11 cellular contexts compared by ENCODE assay signal in genomic region chr12:106976013-106976658, GRCh38. TPM values are rescaled to one million over a fixed set of nuclear protein-coding genes. Genes with fewer than 3 reads are reported as not detected.
DNase-seq lines count a peak whose midpoint lies in the region; ATAC-seq, FAIRE-seq and TF ChIP-seq lines count a peak whose summit lies in the region.
"Had no signal": no experiment of that assay in that cellular context is flagged by ENCODE, and none has a peak within 500 bp of the region (broad histone marks: within the 10 kb centered on the region; RNA-seq: fewer than 3 reads in every experiment).

No MANE protein-coding gene starts in this region.

- H3K27ac Mint-ChIP-seq in activated T-cell treated with anti-CD3 and anti-CD28 coated beads, Interleukin-2, amount 50 U/mL, for 24 hours: peak overlapping the region; percentile 30

- H3K4me3 ChIP-seq in bronchial epithelial cell (ENCODE audit: low read depth, low read length): no peak overlapping the region
- H3K4me3 ChIP-seq in stomach smooth muscle (ENCODE audit: low read length in 2 of 2): peak overlapping the region in 1 of 2 donors; percentile 3
- H3K4me3 ChIP-seq: SJSA1, thoracic aorta had no signal

- ATAC-seq in GM19023 (IDR thresholded peaks at IDR 0.05; ENCODE audit: unreplicated experiment): no peak

- FAIRE-seq in bronchial epithelial cell (lab: Jason Lieb, UNC): no peak

- peaks cover 29% of the 10 kb centered on the region for H3K4me1 Mint-ChIP-seq in activated T-cell treated with anti-CD3 and anti-CD28 coated beads, Interleukin-2, amount 50 U/mL, for 24 hours (ENCODE audit: low read depth)

- H3K36me3 ChIP-seq in bronchial epithelial cell (ENCODE audit: control insufficient read depth, insufficient read depth, low read length): peaks cover under 1% of the 10 kb centered on the region
- H3K36me3 ChIP-seq in stomach smooth muscle (ENCODE audit: control insufficient read depth in 2 of 2, insufficient read depth in 2 of 2, low read length in 2 of 2): peaks cover 3 to 8% of the 10 kb centered on the region in 2 donors

- no peaks in the 10 kb centered on the region for H3K27me3 Mint-ChIP-seq in activated T-cell treated with anti-CD3 and anti-CD28 coated beads, Interleukin-2, amount 50 U/mL, for 24 hours

- H3K27ac ChIP-seq in stomach smooth muscle (ENCODE audit: low read length): peak overlapping the region; percentile 53
- H3K27ac ChIP-seq: thoracic aorta had no signal

- H3K4me1 ChIP-seq in stomach smooth muscle (ENCODE audit: control insufficient read depth, insufficient read depth, low read length): peaks cover 12% of the 10 kb centered on the region

- no peak for TF ChIP-seq CTCF in bronchial epithelial cell (IDR thresholded peaks at IDR 0.05; ENCODE audit: insufficient read depth, low read length, severe bottlenecking)

- H3K36me3 Mint-ChIP-seq in activated T-cell treated with anti-CD3 and anti-CD28 coated beads, Interleukin-2, amount 50 U/mL, for 24 hours (ENCODE audit: low read depth): peaks cover 68% of the 10 kb centered on the region

- H3K9ac ChIP-seq in stomach smooth muscle (ENCODE audit: low read length in 2 of 2): no peak overlapping the region

- no peak for DNase-seq in activated T-cell treated with anti-CD3 and anti-CD28 coated beads, Interleukin-2, amount 50 U/mL, for 24 hours
- no peak for DNase-seq in activated T-cell treated with anti-CD3 and anti-CD28 coated beads for 4 hours
- peak; percentile 35 for DNase-seq in bronchial epithelial cell (ENCODE audit: low read depth)
- peak; percentile 86 for DNase-seq in iris pigment epithelial cell (ENCODE audit: low read depth)
- DNase-seq in stimulated activated CD4-positive, alpha-beta T cell treated with anti-CD3 and anti-CD28 coated beads, Interleukin-4, amount 100 ng/mL, for 4 hours: no peak
- DNase-seq in stimulated activated CD4-positive, alpha-beta T cell treated with anti-CD3 and anti-CD28 coated beads, Interleukin-12 subunit alpha, Interleukin-12 subunit beta, amount 100 ng/mL, for 4 hours: no peak
- DNase-seq: stimulated activated CD4-positive, alpha-beta T cell treated with anti-CD3 and anti-CD28 coated beads, Interleukin-2, amount 100 ng/mL, for 48 hours had no signal

- H3K4me3 Mint-ChIP-seq in activated T-cell treated with anti-CD3 and anti-CD28 coated beads, Interleukin-2, amount 50 U/mL, for 24 hours: no peak overlapping the region

- H3K9me3 Mint-ChIP-seq in activated T-cell treated with anti-CD3 and anti-CD28 coated beads, Interleukin-2, amount 50 U/mL, for 24 hours: no peaks in the 10 kb centered on the region

- no peaks in the 10 kb centered on the region for H3K9me3 ChIP-seq in stomach smooth muscle (ENCODE audit: control insufficient read depth in 2 of 2, low read length in 2 of 2)
- H3K9me3 ChIP-seq: SJSA1, thoracic aorta had no signal

- no peaks in the 10 kb centered on the region for H3K27me3 ChIP-seq in bronchial epithelial cell (ENCODE audit: control insufficient read depth, insufficient read depth, low read length)
- H3K27me3 ChIP-seq in stomach smooth muscle (ENCODE audit: control insufficient read depth in 1 of 2, insufficient read depth in 2 of 2, low read length in 2 of 2): no peaks in the 10 kb centered on the region
- H3K27me3 ChIP-seq: SJSA1 had no signal

RNA-seq across cellular contexts. Expression of gene MTERF2, which starts 10.8 kb away (rescaled TPM):
- 3.6 and 3.9 TPM in 2 replicates for total RNA-seq in bronchial epithelial cell

RNA-seq across cellular contexts. Expression of gene TMEM263, which starts 20.4 kb away (rescaled TPM):
- total RNA-seq in bronchial epithelial cell: 15.9 and 26.6 TPM in 2 replicates

Comparison
In these comparisons a context has a peak if more than half of its experiments do, and no peak if none do; other contexts are left out.
1. DNase-seq: peak in bronchial epithelial cell (single experiment) and iris pigment epithelial cell (single experiment); none in activated T-cell treated with anti-CD3 and anti-CD28 coated beads, Interleukin-2, amount 50 U/mL, for 24 hours (single experiment), activated T-cell treated with anti-CD3 and anti-CD28 coated beads for 4 hours (single experiment), stimulated activated CD4-positive, alpha-beta T cell treated with anti-CD3 and anti-CD28 coated beads, Interleukin-4, amount 100 ng/mL, for 4 hours (0 of 2) and stimulated activated CD4-positive, alpha-beta T cell treated with anti-CD3 and anti-CD28 coated beads, Interleukin-12 subunit alpha, Interleukin-12 subunit beta, amount 100 ng/mL, for 4 hours (single experiment).